Comparison of ENCODE assay signal across 16 cellular contexts in genomic region chr9:85408494-85408893, GRCh38.
"Had no signal": no experiment of that assay in that cellular context is flagged by ENCODE, and none has a peak within 500 bp of the region (broad histone marks: within the 10 kb centered on the region; RNA-seq: fewer than 3 reads in every experiment).

No MANE protein-coding gene starts in this region.

- H3K4me1 ChIP-seq: adrenal gland, prostate gland, spleen, tibial artery had no signal

- DNase-seq: activated CD4-positive, alpha-beta T cell treated with anti-CD3 and anti-CD28 coated beads for 48 hours; activated naive CD4-positive, alpha-beta T cell treated with anti-CD3 and anti-CD28 coated beads, Interleukin-2, amount 10 ng/mL, durations not matched to agents 7 days and 5 days; adrenal gland; central memory CD4-positive, alpha-beta T cell; cortex of kidney; effector CD8-positive, alpha-beta T cell; left ventricle myocardium superior; mesendoderm; occipital lobe; spleen; stimulated activated CD4-positive, alpha-beta T cell treated with anti-CD3 and anti-CD28 coated beads, Interleukin-1b, Interleukin-23, amount 100 ng/mL, for 48 hours; tibial artery had no signal

- H3K4me3 ChIP-seq: adrenal gland, prostate gland, spleen, tibial artery had no signal

- H3K27ac ChIP-seq: adrenal gland, prostate gland, spleen, tibial artery had no signal

- H3K27me3 ChIP-seq: adrenal gland, spleen, tibial artery had no signal

- H3K36me3 ChIP-seq: adrenal gland, prostate gland, spleen, tibial artery had no signal

- ATAC-seq: activated T-helper 17 cell treated with anti-CD3 and anti-CD28 coated beads, Interleukin-2, amount 50 U/mL, for 72 hours; left ventricle myocardium superior; sciatic nerve; stimulated activated memory B cell treated with anti-CD40 and anti-IgM and Interleukin-4, amounts not matched to agents 10 μg/mL and 1 μg/mL and 100 μg/mL, for 72 hours had no signal

- H3K9me3 ChIP-seq: adrenal gland, prostate gland, spleen, tibial artery had no signal
